In the genomic region with DNA sequence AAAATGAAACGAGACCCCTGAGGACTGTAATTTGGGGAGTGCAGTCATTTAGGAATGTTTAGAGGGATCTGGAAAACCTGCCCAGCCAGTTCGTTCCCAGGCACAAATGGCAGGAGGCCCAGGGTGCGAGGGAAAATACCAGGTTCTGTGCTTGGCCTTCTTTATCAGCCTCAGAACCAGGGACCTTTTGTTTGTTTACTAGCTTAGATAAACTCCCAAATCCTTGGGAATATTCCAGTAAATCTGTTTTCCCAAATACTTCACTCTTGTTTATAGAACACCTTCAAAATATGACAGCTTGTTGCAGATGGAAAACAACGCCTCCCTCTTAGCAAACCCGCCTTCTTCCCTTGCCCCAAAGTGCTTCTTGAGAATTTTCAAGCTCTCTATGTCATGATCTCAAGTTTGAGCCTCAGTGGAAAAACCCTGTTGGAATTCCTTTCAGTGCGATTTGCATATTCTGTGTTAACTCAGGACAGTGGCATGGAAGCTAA, we compare ENCODE assay signal across 20 cellular contexts.
A peak's percentile ranks its signal among the peaks of the same experiment; 100 is the strongest.
DNase-seq lines count a peak whose midpoint lies in the region; ATAC-seq and TF ChIP-seq lines count a peak whose summit lies in the region.
"Had no signal": no experiment of that assay in that cellular context is flagged by ENCODE, and none has a peak within 500 bp of the region (broad histone marks: within the 10 kb centered on the region; RNA-seq: fewer than 3 reads in every experiment).

No MANE protein-coding gene starts in this region.

- H3K9me3 Mint-ChIP-seq in endodermal cell, result peaks cover 5% of the 10 kb centered on the region
- H3K9me3 Mint-ChIP-seq: CD8-positive, alpha-beta T cell had no signal

- H3K4ac ChIP-seq in mesenchymal stem cell (ENCODE audit: low read depth in 1 of 2, low read length in 2 of 2), result no peak overlapping the region

- H3K27ac ChIP-seq in endodermal cell (ENCODE audit: low read depth, low read length), result no peak overlapping the region
- H3K27ac ChIP-seq in mesenchymal stem cell (ENCODE audit: low read length, poor library complexity, severe bottlenecking), result no peak overlapping the region
- H3K27ac ChIP-seq in psoas muscle, result no peak overlapping the region
- H3K27ac ChIP-seq: HL-60, Peyer's patch had no signal

- H2BK120ac ChIP-seq in mesenchymal stem cell (ENCODE audit: low read depth, low read length), result no peak overlapping the region

- no peak overlapping the region for H3K27ac Mint-ChIP-seq in endodermal cell
- H3K27ac Mint-ChIP-seq: CD8-positive, alpha-beta T cell had no signal

- no peak overlapping the region for H3K23ac ChIP-seq in mesenchymal stem cell (ENCODE audit: low read length in 2 of 2)

- H4K91ac ChIP-seq in mesenchymal stem cell (ENCODE audit: low read length), result no peak overlapping the region

- TF ChIP-seq CTCF in endodermal cell (conservative IDR thresholded peaks at IDR 0.05) (no peak), psoas muscle (IDR thresholded peaks at IDR 0.05) (no peak)

- H3K4me1 ChIP-seq in endodermal cell (ENCODE audit: control insufficient read depth, insufficient read depth, low read length), result peaks cover 9% of the 10 kb centered on the region
- no peaks in the 10 kb centered on the region for H3K4me1 ChIP-seq in mesenchymal stem cell (ENCODE audit: control insufficient read depth, insufficient read depth, low read depth, low read length)
- H3K4me1 ChIP-seq in psoas muscle, result no peaks in the 10 kb centered on the region
- H3K4me1 ChIP-seq: BE2C, HAP-1, Peyer's patch had no signal

- no peak overlapping the region for H3K18ac ChIP-seq in mesenchymal stem cell (ENCODE audit: low read depth in 1 of 2, low read length in 2 of 2)

- H3K79me1 ChIP-seq in mesenchymal stem cell (replicated peaks; ENCODE audit: low read length, poor library complexity, severe bottlenecking), result no peaks in the 10 kb centered on the region

- peaks cover 37% of the 10 kb centered on the region for H3K4me1 Mint-ChIP-seq in endodermal cell

- no peak for ATAC-seq in psoas muscle
- ATAC-seq: CD8-positive, alpha-beta T cell; Right ventricle myocardium inferior had no signal

- H3K27me3 Mint-ChIP-seq in endodermal cell (ENCODE audit: insufficient read depth), result peaks cover 5% of the 10 kb centered on the region

- H3K4me3 ChIP-seq in endodermal cell (ENCODE audit: low read length), result no peak overlapping the region
- H3K4me3 ChIP-seq in mesenchymal stem cell (ENCODE audit: insufficient read depth in 1 of 2, low read depth in 1 of 2, low read length in 2 of 2), result no peak overlapping the region
- H3K4me3 ChIP-seq in psoas muscle, result no peak overlapping the region
- H3K4me3 ChIP-seq: HAP-1, Peyer's patch had no signal

- 84 to 90% methylated on average over 6 of the region's 6 CpGs for WGBS in endodermal cell (ENCODE audit: insufficient coverage in 1 of 2, insufficient read length in 1 of 2), 2 experiments
- WGBS in mesenchymal stem cell, result 35% methylated on average over 6 of the region's 6 CpGs
- 60 to 73% (median 62%) methylated on average over 6 of the region's 6 CpGs for WGBS in psoas muscle, 3 donors

- H3K14ac ChIP-seq in mesenchymal stem cell (ENCODE audit: low read length in 2 of 2), result no peak overlapping the region

- no peak overlapping the region for H2BK15ac ChIP-seq in mesenchymal stem cell (ENCODE audit: low read depth, poor library complexity, severe bottlenecking)

- H2AK5ac ChIP-seq in mesenchymal stem cell (ENCODE audit: low read length, severe bottlenecking), result no peak overlapping the region

- intact Hi-C loops in psoas muscle (cut with DNase I), result no loop called here

- H3K4me3 Mint-ChIP-seq in endodermal cell, result no peak overlapping the region
- H3K4me3 Mint-ChIP-seq: CD8-positive, alpha-beta T cell had no signal

- H4K8ac ChIP-seq in mesenchymal stem cell (ENCODE audit: low read length), result no peak overlapping the region

- no peaks in the 10 kb centered on the region for H3K36me3 ChIP-seq in endodermal cell (ENCODE audit: control insufficient read depth, insufficient read depth, low read length)
- no peaks in the 10 kb centered on the region for H3K36me3 ChIP-seq in mesenchymal stem cell (ENCODE audit: control insufficient read depth in 1 of 2, insufficient read depth in 2 of 2, low read depth in 1 of 2, low read length in 2 of 2)
- H3K36me3 ChIP-seq in psoas muscle (ENCODE audit: insufficient read depth in 1 of 2, low read depth in 1 of 2), result no peaks in the 10 kb centered on the region
- H3K36me3 ChIP-seq: BE2C, HAP-1, Peyer's patch had no signal

- H2AFZ ChIP-seq in mesenchymal stem cell (ENCODE audit: low read depth, low read length), result no peak overlapping the region

- no peak overlapping the region for H3K4me2 ChIP-seq in mesenchymal stem cell (ENCODE audit: low read length, poor library complexity, severe bottlenecking)

- DNase-seq in NCI-H82 (lab: John Stamatoyannopoulos, UW) (peak; percentile 53), NCI-H82 treated with DMSO at 0.1 percent for 48 hours (lab: John Stamatoyannopoulos, UW; ENCODE audit: unreplicated experiment) (no peak), endodermal cell (peak; percentile 45), mesenchymal stem cell (peak; percentile 8), psoas muscle (no peak), NCI-H1694 (lab: John Stamatoyannopoulos, UW) (no peak), LoVo (ENCODE audit: low spot score) (no peak), HPDE6-E6E7 (ENCODE audit: extremely low spot score) (no peak)
- DNase-seq: 8988T; BE2C; CD8-positive, alpha-beta T cell; DMS79; MV-4-11; NCI-H1417 treated with DMSO at 0.1 percent for 48 hours; NCI-H2029; NCI-H226; Peyer's patch had no signal

- H2BK12ac ChIP-seq in mesenchymal stem cell (ENCODE audit: low read length in 2 of 2), result no peak overlapping the region

- H3K9me3 ChIP-seq in endodermal cell (ENCODE audit: control insufficient read depth, low read length), result no peaks in the 10 kb centered on the region
- H3K9me3 ChIP-seq in mesenchymal stem cell (ENCODE audit: control insufficient read depth, low read length), result no peaks in the 10 kb centered on the region
- H3K9me3 ChIP-seq in psoas muscle, result no peaks in the 10 kb centered on the region
- H3K9me3 ChIP-seq: BE2C, HAP-1, Peyer's patch had no signal

- H3K9ac ChIP-seq in endodermal cell (ENCODE audit: extremely low read depth, low read length, poor library complexity, severe bottlenecking) (no peak overlapping the region), mesenchymal stem cell (ENCODE audit: low read length) (no peak overlapping the region)

- H3K27me3 ChIP-seq in endodermal cell (ENCODE audit: control insufficient read depth, insufficient read depth, low read length, poor library complexity, severe bottlenecking) (no peaks in the 10 kb centered on the region), mesenchymal stem cell (ENCODE audit: control insufficient read depth in 1 of 2, insufficient read depth in 1 of 2, low read length in 2 of 2) (no peaks in the 10 kb centered on the region), psoas muscle (ENCODE audit: insufficient read depth in 3 of 3, low read length in 2 of 3) (no peaks in the 10 kb centered on the region)
- H3K27me3 ChIP-seq: BE2C, Peyer's patch had no signal

- no peaks in the 10 kb centered on the region for H3K36me3 Mint-ChIP-seq in endodermal cell (ENCODE audit: low read depth)
- H3K36me3 Mint-ChIP-seq: CD8-positive, alpha-beta T cell had no signal

- no peak overlapping the region for H2BK5ac ChIP-seq in mesenchymal stem cell (ENCODE audit: low read depth, low read length, poor library complexity, severe bottlenecking)

Comparison
In these comparisons a context has a peak if more than half of its experiments do, and no peak if none do; other contexts are left out.
1. DNase-seq: peak in NCI-H82 (single experiment), endodermal cell (single experiment) and mesenchymal stem cell (single experiment); none in NCI-H82 treated with DMSO at 0.1 percent for 48 hours (single experiment), psoas muscle (0 of 2), NCI-H1694 (single experiment), LoVo (single experiment) and HPDE6-E6E7 (single experiment).